ENCODE assay signal across 10 cellular contexts in the genomic region with DNA sequence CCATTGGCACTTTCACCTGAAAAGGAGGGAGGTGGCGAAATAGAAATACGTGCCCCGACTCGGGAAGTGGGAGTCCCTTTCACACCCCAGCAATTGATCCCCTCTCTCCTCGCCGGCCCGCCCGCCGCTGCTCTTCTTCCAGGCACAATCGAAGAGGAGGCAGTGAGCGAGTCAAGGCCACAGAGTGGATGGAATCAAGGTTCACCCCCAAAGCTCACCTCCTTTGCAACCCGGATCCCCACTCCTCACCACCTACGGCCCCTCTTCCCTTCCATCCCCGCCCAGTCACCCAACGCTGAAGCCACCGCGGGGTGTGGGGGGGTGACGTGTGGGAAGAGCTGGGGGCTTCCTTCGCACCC. TPM values are rescaled to one million over a fixed set of nuclear protein-coding genes. Genes with fewer than 3 reads are reported as not detected.
DNase-seq lines count a peak whose midpoint lies in the region; ATAC-seq and TF ChIP-seq lines count a peak whose summit lies in the region.
"Had no signal": no experiment of that assay in that cellular context is flagged by ENCODE, and none has a peak within 500 bp of the region (broad histone marks: within the 10 kb centered on the region; RNA-seq: fewer than 3 reads in every experiment).

No MANE protein-coding gene starts in this region.

- no peak overlapping the region for H3K27ac ChIP-seq in H9 (ENCODE audit: insufficient read length, low read depth, low read length)

- H2BK120ac ChIP-seq in H9 (ENCODE audit: low read depth, low read length, poor library complexity, severe bottlenecking), result no peak overlapping the region

- no peaks in the 10 kb centered on the region for H3K79me2 ChIP-seq in H9 (ENCODE audit: insufficient read depth, low read length)

- no peak overlapping the region for H4K8ac ChIP-seq in H9 (replicated peaks; ENCODE audit: insufficient read length, low read depth, low read length)

- H3K4ac ChIP-seq in H9 (ENCODE audit: low read depth, low read length), result no peak overlapping the region

- H3K27me3 ChIP-seq in H9 (ENCODE audit: insufficient read depth, low read length), result no peaks in the 10 kb centered on the region

- no peak overlapping the region for H3K18ac ChIP-seq in H9 (ENCODE audit: insufficient read length, low read depth, low read length)

- H3K23me2 ChIP-seq in H9 (ENCODE audit: insufficient read length, low read depth, low read length, poor library complexity, severe bottlenecking), result peaks cover 13% of the 10 kb centered on the region

- H2AK5ac ChIP-seq in H9 (ENCODE audit: insufficient read length, low read length), result no peak overlapping the region

- no peaks in the 10 kb centered on the region for H3K9me3 ChIP-seq in H9 (ENCODE audit: control insufficient read depth, low read depth, low read length)

- H3K27ac Mint-ChIP-seq in H9 (no peak overlapping the region), chondrocyte (ENCODE audit: unreplicated experiment) (no peak overlapping the region), mesothelial cell of epicardium (no peak overlapping the region)

- WGBS in H9 (ENCODE audit: extremely low coverage, insufficient read length, low lambda C conversion rate), result no CpG with 5 or more reads among the region's 19 CpGs

- ATAC-seq in GM18511 (IDR thresholded peaks at IDR 0.05; ENCODE audit: unreplicated experiment) (no peak), GM18498 (IDR thresholded peaks at IDR 0.05; ENCODE audit: unreplicated experiment) (no peak), HG03280 (IDR thresholded peaks at IDR 0.05; ENCODE audit: unreplicated experiment) (no peak)

- no peak overlapping the region for H3K56ac ChIP-seq in H9 (ENCODE audit: insufficient read length, low read depth, low read length)

- no peak overlapping the region for H2BK20ac ChIP-seq in H9 (ENCODE audit: low read depth, low read length, poor library complexity, severe bottlenecking)

- peak overlapping the region; percentile 31 for H3K9ac ChIP-seq in H9 (ENCODE audit: extremely low read depth, insufficient read length, low read length)

- H3K4me3 Mint-ChIP-seq in H9 (peak overlapping the region; percentile 74 to 94), chondrocyte (ENCODE audit: unreplicated experiment) (peak overlapping the region; percentile 45), mesothelial cell of epicardium (peak overlapping the region; percentile 63)

- no peak overlapping the region for H4K91ac ChIP-seq in H9 (ENCODE audit: insufficient read length, low read depth, low read length)

- peaks cover 8 to 13% of the 10 kb centered on the region in 2 experiments for H3K4me1 Mint-ChIP-seq in H9
- H3K4me1 Mint-ChIP-seq in chondrocyte (ENCODE audit: low read depth), result peaks cover 5% of the 10 kb centered on the region
- peaks cover 7% of the 10 kb centered on the region for H3K4me1 Mint-ChIP-seq in mesothelial cell of epicardium

- TF ChIP-seq CTCF in H9 (conservative IDR thresholded peaks at IDR 0.05) (no peak), chondrocyte (IDR thresholded peaks at IDR 0.05) (no peak), mesothelial cell of epicardium (IDR thresholded peaks at IDR 0.05; ENCODE audit: unreplicated experiment) (no peak)

- H2AFZ ChIP-seq in H9 (ENCODE audit: low read length), result no peak overlapping the region

- no peaks in the 10 kb centered on the region for H3K4me1 ChIP-seq in H9 (ENCODE audit: insufficient read depth, low read length)

- H4K20me1 ChIP-seq in H9 (ENCODE audit: control insufficient read depth, insufficient read depth, insufficient read length), result no peaks in the 10 kb centered on the region

- H3K79me1 ChIP-seq in H9 (ENCODE audit: insufficient read depth, low read depth, low read length, poor library complexity, severe bottlenecking), result no peaks in the 10 kb centered on the region

- no peak overlapping the region for H3K14ac ChIP-seq in H9 (ENCODE audit: insufficient read depth, low read length)

- H4K5ac ChIP-seq in H9 (ENCODE audit: insufficient read length, low read depth, low read length), result no peak overlapping the region

- no peak overlapping the region for H2BK5ac ChIP-seq in H9 (ENCODE audit: insufficient read length, low read length)

- no peak overlapping the region for H3K23ac ChIP-seq in H9 (ENCODE audit: insufficient read length, low read depth, low read length)

- H3K9me3 Mint-ChIP-seq in H9, result no peaks in the 10 kb centered on the region
- no peaks in the 10 kb centered on the region for H3K9me3 Mint-ChIP-seq in chondrocyte (ENCODE audit: low read depth)
- no peaks in the 10 kb centered on the region for H3K9me3 Mint-ChIP-seq in mesothelial cell of epicardium

- H3T11ph ChIP-seq in H9 (ENCODE audit: low read length), result no peak overlapping the region

- H2BK12ac ChIP-seq in H9 (ENCODE audit: insufficient read length, low read depth, low read length), result no peak overlapping the region

- H3K27me3 Mint-ChIP-seq in H9 (ENCODE audit: low read depth), result peaks cover 50% of the 10 kb centered on the region
- peaks cover 70% of the 10 kb centered on the region for H3K27me3 Mint-ChIP-seq in chondrocyte (ENCODE audit: low read depth)
- H3K27me3 Mint-ChIP-seq in mesothelial cell of epicardium (ENCODE audit: low read depth), result peaks cover 86% of the 10 kb centered on the region

- H3K36me3 Mint-ChIP-seq in H9 (ENCODE audit: insufficient read depth in 1 of 3, low read depth in 3 of 3) (no peaks in the 10 kb centered on the region), chondrocyte (ENCODE audit: low read depth) (no peaks in the 10 kb centered on the region), mesothelial cell of epicardium (no peaks in the 10 kb centered on the region)

- DNase-seq in Ammon's horn (ENCODE audit: low spot score) (peak; percentile 31), H9 (peak; percentile 36), chondrocyte (ENCODE audit: low spot score) (no peak), mesothelial cell of epicardium (ENCODE audit: low spot score in 2 of 2, unreplicated experiment in 2 of 2) (no peak), DMS79 treated with DMSO at 0.1 percent for 48 hours (lab: John Stamatoyannopoulos, UW) (no peak)

- H3K4me2 ChIP-seq in H9 (ENCODE audit: insufficient read depth, insufficient read length, low read length), result peak overlapping the region; percentile 52

- no peak overlapping the region for H2BK15ac ChIP-seq in H9 (ENCODE audit: low read depth, low read length)

RNA-seq across cellular contexts. Expression of a gene that starts 0.8 kb away (rescaled TPM):
- total RNA-seq in H9 (2021), result 0.79 and 1.4 TPM in 2 replicates
- total RNA-seq in chondrocyte, result not detected in 3 replicates
- total RNA-seq in mesothelial cell of epicardium, result 0.11 to 0.20 TPM in 2 of 3 replicates, not detected in the other
- total RNA-seq: activated CD8-positive, alpha-beta memory T cell treated with anti-CD3 and anti-CD28 coated beads for 36 hours; esophagus mucosa had no signal

Comparison
In these comparisons a context has a peak if more than half of its experiments do, and no peak if none do; other contexts are left out.
1. DNase-seq: peak in Ammon's horn (single experiment) and H9 (single experiment); none in chondrocyte (single experiment), mesothelial cell of epicardium (0 of 2) and DMS79 treated with DMSO at 0.1 percent for 48 hours (single experiment).
2. Peak in every context shown above with its lines, with median percentiles within 50 percentile points of each other: H3K4me3 Mint-ChIP-seq.